Comparison of ENCODE assay signal across 1 cellular context in genomic region chr9:136693135-136693489, GRCh38.
TF ChIP-seq lines count a peak whose summit lies in the region.

No MANE protein-coding gene starts in this region.

TF ChIP-seq in liver, 16 proteins besides CTCF, POLR2A, EP300 and RAD21 (continued from another document):
- TF ChIP-seq ATF3 (IDR thresholded peaks at IDR 0.05): no peak
- no peak for TF ChIP-seq HNF4G (IDR thresholded peaks at IDR 0.05)
- no peak for TF ChIP-seq JUND (IDR thresholded peaks at IDR 0.05)
- no peak for TF ChIP-seq RXRA (IDR thresholded peaks at IDR 0.05)
- no peak for TF ChIP-seq REST (IDR thresholded peaks at IDR 0.05)
